ENCODE assay signal across 8 cellular contexts in genomic region chr1:23799570-23800395, GRCh38. TPM values are rescaled to one million over a fixed set of nuclear protein-coding genes. Genes with fewer than 3 reads are reported as not detected.
DNase-seq lines count a peak whose midpoint lies in the region; ATAC-seq and TF ChIP-seq lines count a peak whose summit lies in the region.

No MANE protein-coding gene starts in this region.

- peak overlapping the region; percentile 100 for H3K4me2 ChIP-seq in fibroblast of lung (ENCODE audit: extremely low read depth, insufficient read depth, low read length)

- peak overlapping the region; percentile 70 for H2AFZ ChIP-seq in fibroblast of lung (ENCODE audit: low read length)

- H3K4me3 Mint-ChIP-seq in CD14-positive monocyte, result peak overlapping the region; percentile 89 to 95
- peak overlapping the region; percentile 94 for H3K4me3 Mint-ChIP-seq in activated CD4-positive, alpha-beta memory T cell treated with anti-CD3 and anti-CD28 coated beads for 36 hours
- peak overlapping the region; percentile 94 for H3K4me3 Mint-ChIP-seq in nephron progenitor cell

- H3K27ac Mint-ChIP-seq in CD14-positive monocyte, result peak overlapping the region; percentile 84 to 97 (median 92)
- peak overlapping the region; percentile 90 for H3K27ac Mint-ChIP-seq in activated CD4-positive, alpha-beta memory T cell treated with anti-CD3 and anti-CD28 coated beads for 36 hours
- H3K27ac Mint-ChIP-seq in nephron progenitor cell, result peak overlapping the region; percentile 88

- POLR2A ChIA-PET in activated CD4-positive, alpha-beta memory T cell treated with anti-CD3 and anti-CD28 coated beads for 36 hours (lab: Charles Lee), result interaction anchor here (0.6 to 4.0 kb wide), 8 partner anchors 9 to 108 kb away, joined by 3 to 20 read pairs (median 4); partner anchors contain the start of genes ELOA, HMGCL, LYPLA2 and RPL11

- CTCF ChIA-PET in activated CD4-positive, alpha-beta memory T cell treated with anti-CD3 and anti-CD28 coated beads for 36 hours (lab: Charles Lee), result interaction anchor here (1.1 to 6.5 kb wide), 6 partner anchors 10 to 117 kb away, joined by 3 to 39 read pairs (median 5); no protein-coding TSS in a partner anchor

- DNase-seq in CD14-positive monocyte (ENCODE audit: low spot score) (peak; percentile 84), HuH-7.5 (ENCODE audit: low spot score) (peak; percentile 78), fibroblast of lung (ENCODE audit: low read depth in 2 of 2) (peak; percentile 73 to 83), nephron progenitor cell (peak; percentile 72), pons (ENCODE audit: low spot score) (no peak)
- DNase-seq in activated CD4-positive, alpha-beta memory T cell treated with anti-CD3 and anti-CD28 coated beads for 36 hours, result peak; percentile 74

- H3K36me3 ChIP-seq in fibroblast of lung (ENCODE audit: control insufficient read depth, insufficient read depth, low read length), result peaks cover 14% of the 10 kb centered on the region

- no peaks in the 10 kb centered on the region for H3K79me2 ChIP-seq in fibroblast of lung (ENCODE audit: control insufficient read depth, insufficient read depth, low read length)

- H3K36me3 Mint-ChIP-seq in CD14-positive monocyte (peaks cover 38 to 59% of the 10 kb centered on the region in 2 donors), nephron progenitor cell (ENCODE audit: low read depth) (peaks cover 12% of the 10 kb centered on the region)
- peaks cover 17% of the 10 kb centered on the region for H3K36me3 Mint-ChIP-seq in activated CD4-positive, alpha-beta memory T cell treated with anti-CD3 and anti-CD28 coated beads for 36 hours

- peak overlapping the region; percentile 77 for H3K9ac ChIP-seq in fibroblast of lung (ENCODE audit: insufficient read depth, low read length)

- peaks cover 8% of the 10 kb centered on the region for H3K4me1 ChIP-seq in fibroblast of lung (ENCODE audit: control insufficient read depth, extremely low read depth, insufficient read depth, low read length)

- H4K20me1 ChIP-seq in fibroblast of lung (ENCODE audit: control insufficient read depth, extremely low read depth, insufficient read depth, low read length), result no peaks in the 10 kb centered on the region

- peak overlapping the region; percentile 63 for H3K27ac ChIP-seq in fibroblast of lung (ENCODE audit: insufficient read depth, low read length)

- H3K9me3 ChIP-seq in fibroblast of lung (ENCODE audit: control insufficient read depth, insufficient read depth, low read depth, low read length), result no peaks in the 10 kb centered on the region

- intact Hi-C loops in CD14-positive monocyte (cut with micrococcal nuclease), result loop anchor here (2.0 to 10.0 kb wide), 2 partner anchors 21 to 115 kb away; partner anchors contain the start of genes CNR2 (in 1 of the 2) and PITHD1 (in 1 of the 2)
- intact Hi-C loops in activated CD4-positive, alpha-beta memory T cell treated with anti-CD3 and anti-CD28 coated beads for 36 hours (cut with micrococcal nuclease), result loop anchor here (1.0 kb wide), 4 partner anchors 8 to 181 kb away; partner anchors contain the start of genes LYPLA2, PITHD1, PNRC2 and SRSF10

- peaks cover 0 to 3% (median 0%) of the 10 kb centered on the region in 3 donors for H3K27me3 Mint-ChIP-seq in CD14-positive monocyte (ENCODE audit: low read depth in 3 of 3)
- no peaks in the 10 kb centered on the region for H3K27me3 Mint-ChIP-seq in activated CD4-positive, alpha-beta memory T cell treated with anti-CD3 and anti-CD28 coated beads for 36 hours
- peaks cover 14% of the 10 kb centered on the region for H3K27me3 Mint-ChIP-seq in nephron progenitor cell (ENCODE audit: low read depth, poor library complexity)

- no peaks in the 10 kb centered on the region for H3K27me3 ChIP-seq in fibroblast of lung (ENCODE audit: control insufficient read depth, insufficient read depth, low read length)

- H3K9me3 Mint-ChIP-seq in CD14-positive monocyte (no peaks in the 10 kb centered on the region), nephron progenitor cell (no peaks in the 10 kb centered on the region)
- H3K9me3 Mint-ChIP-seq in activated CD4-positive, alpha-beta memory T cell treated with anti-CD3 and anti-CD28 coated beads for 36 hours, result no peaks in the 10 kb centered on the region

- peak; percentile 10 for ATAC-seq in GM19324 (IDR thresholded peaks at IDR 0.05; ENCODE audit: low FRiP score, unreplicated experiment)
- ATAC-seq in HG02884 (IDR thresholded peaks at IDR 0.05; ENCODE audit: unreplicated experiment), result no peak

- TF ChIP-seq CTCF in CD14-positive monocyte (IDR thresholded peaks at IDR 0.05), result no peak
- TF ChIP-seq CTCF in fibroblast of lung (conservative IDR thresholded peaks at IDR 0.05 in 1 of 2, IDR thresholded peaks at IDR 0.05 in 1 of 2; ENCODE audit: low read depth in 1 of 2, low read length in 2 of 2), result no peak
- TF ChIP-seq CTCF in nephron progenitor cell (IDR thresholded peaks at IDR 0.05), result no peak

- H3K4me3 ChIP-seq in fibroblast of lung (replicated peaks in 1 of 4; ENCODE audit: control extremely low read depth in 1 of 4, insufficient read depth in 1 of 4, low read depth in 3 of 4, low read length in 4 of 4), result peak overlapping the region; percentile 51 to 89 (median 78)

- H3K4me1 Mint-ChIP-seq in CD14-positive monocyte (peaks cover 39% of the 10 kb centered on the region), nephron progenitor cell (peaks cover 17% of the 10 kb centered on the region)
- H3K4me1 Mint-ChIP-seq in activated CD4-positive, alpha-beta memory T cell treated with anti-CD3 and anti-CD28 coated beads for 36 hours (ENCODE audit: low read depth), result peaks cover 14% of the 10 kb centered on the region

RNA-seq across cellular contexts. Expression of gene GALE, which starts 0.8 kb away (rescaled TPM):
- polyA plus RNA-seq in CD14-positive monocyte (10 to 100 TPM; 17.6 to 18.0 TPM), fibroblast of lung (11.9 and 19.6 TPM in 2 replicates)
- 10 to 100 TPM; 49.4 to 54.9 TPM for total RNA-seq in activated CD4-positive, alpha-beta memory T cell treated with anti-CD3 and anti-CD28 coated beads for 36 hours
- total RNA-seq in fibroblast of lung, result 14.1 and 16.0 TPM in 2 replicates
- polyA plus RNA-seq in fibroblast of lung (2012), result 12.2 and 24.4 TPM in 2 replicates
- polyA minus RNA-seq in fibroblast of lung (ENCODE audit: low replicate concordance), result 14.2 and 23.2 TPM in 2 replicates

RNA-seq across cellular contexts. Expression of gene LYPLA2, which starts 8.8 kb away (rescaled TPM):
- polyA plus RNA-seq in CD14-positive monocyte, result 10 to 100 TPM; 74.1 to 86.7 TPM
- 10 to 100 TPM; 70.5 to 71.1 TPM for total RNA-seq in activated CD4-positive, alpha-beta memory T cell treated with anti-CD3 and anti-CD28 coated beads for 36 hours
- 27.5 and 29.2 TPM in 2 replicates for total RNA-seq in fibroblast of lung
- polyA plus RNA-seq in fibroblast of lung, result 20.4 and 29.1 TPM in 2 replicates
- polyA plus RNA-seq in fibroblast of lung (2012), result 25.1 and 44.1 TPM in 2 replicates
- 18.8 and 36.4 TPM in 2 replicates for polyA minus RNA-seq in fibroblast of lung (ENCODE audit: low replicate concordance)

RNA-seq across cellular contexts. Expression of gene PITHD1, which starts 21.6 kb away (rescaled TPM):
- polyA plus RNA-seq in CD14-positive monocyte (10 to 100 TPM; 20.8 to 29.9 TPM), fibroblast of lung (47.7 and 58.6 TPM in 2 replicates)
- total RNA-seq in activated CD4-positive, alpha-beta memory T cell treated with anti-CD3 and anti-CD28 coated beads for 36 hours, result 10 to 100 TPM; 67.2 to 69.0 TPM
- total RNA-seq in fibroblast of lung, result 29.5 and 40.5 TPM in 2 replicates
- polyA plus RNA-seq in fibroblast of lung (2012), result 30.8 and 40.3 TPM in 2 replicates
- polyA minus RNA-seq in fibroblast of lung (ENCODE audit: low replicate concordance), result 15.2 and 15.4 TPM in 2 replicates

RNA-seq across cellular contexts. Expression of gene HMGCL, which starts 25.4 kb away (rescaled TPM):
- 10 to 100 TPM; 22.1 to 26.7 TPM for polyA plus RNA-seq in CD14-positive monocyte
- 10 to 100 TPM; 34.2 to 35.3 TPM for total RNA-seq in activated CD4-positive, alpha-beta memory T cell treated with anti-CD3 and anti-CD28 coated beads for 36 hours
- total RNA-seq in fibroblast of lung, result 59.3 and 74.6 TPM in 2 replicates
- polyA plus RNA-seq in fibroblast of lung, result 34.1 and 41.3 TPM in 2 replicates
- 33.0 and 37.3 TPM in 2 replicates for polyA plus RNA-seq in fibroblast of lung (2012)
- 21.4 and 28.5 TPM in 2 replicates for polyA minus RNA-seq in fibroblast of lung (ENCODE audit: low replicate concordance)

RNA-seq across cellular contexts. Expression of gene ELOA, which starts 56.5 kb away (rescaled TPM):
- polyA plus RNA-seq in CD14-positive monocyte, result 10 to 100 TPM; 28.7 to 31.2 TPM
- 10 to 100 TPM; 28.1 to 30.4 TPM for total RNA-seq in activated CD4-positive, alpha-beta memory T cell treated with anti-CD3 and anti-CD28 coated beads for 36 hours
- 15.9 and 19.3 TPM in 2 replicates for total RNA-seq in fibroblast of lung
- polyA plus RNA-seq in fibroblast of lung, result 34.1 and 42.2 TPM in 2 replicates
- 26.7 and 35.1 TPM in 2 replicates for polyA plus RNA-seq in fibroblast of lung (2012)
- polyA minus RNA-seq in fibroblast of lung (ENCODE audit: low replicate concordance), result 14.5 and 16.0 TPM in 2 replicates
